ENCODE assay signal across 19 cellular contexts in genomic region chr10:78254013-78254412, GRCh38.
A peak's percentile ranks its signal among the peaks of the same experiment; 100 is the strongest.
DNase-seq lines count a peak whose midpoint lies in the region; ATAC-seq and TF ChIP-seq lines count a peak whose summit lies in the region.
"Had no signal": no experiment of that assay in that cellular context is flagged by ENCODE, and none has a peak within 500 bp of the region (broad histone marks: within the 10 kb centered on the region; RNA-seq: fewer than 3 reads in every experiment).

No MANE protein-coding gene starts in this region.

- H3K27me3 ChIP-seq in MG63, result no peaks in the 10 kb centered on the region
- no peaks in the 10 kb centered on the region for H3K27me3 ChIP-seq in trophoblast cell (ENCODE audit: insufficient read depth, low read length)

- no peaks in the 10 kb centered on the region for H3K79me2 ChIP-seq in trophoblast cell (ENCODE audit: control insufficient read depth, insufficient read depth, low read length, poor library complexity)

- H3K27ac Mint-ChIP-seq in activated naive CD4-positive, alpha-beta T cell treated with anti-CD3 and anti-CD28 coated beads for 36 hours, result no peak overlapping the region
- H3K27ac Mint-ChIP-seq: CD8-positive, alpha-beta T cell; H9; IgD-negative memory B cell had no signal

- H4K8ac ChIP-seq in trophoblast cell (ENCODE audit: low read depth, low read length), result no peak overlapping the region

- H3K9me3 Mint-ChIP-seq in activated naive CD4-positive, alpha-beta T cell treated with anti-CD3 and anti-CD28 coated beads for 36 hours, result no peaks in the 10 kb centered on the region
- H3K9me3 Mint-ChIP-seq: CD8-positive, alpha-beta T cell; H9 had no signal

- no peak overlapping the region for H3K4me3 ChIP-seq in MG63
- H3K4me3 ChIP-seq in choroid plexus epithelial cell (ENCODE audit: low read depth, low read length), result no peak overlapping the region
- no peak overlapping the region for H3K4me3 ChIP-seq in trophoblast cell (ENCODE audit: low read depth, low read length)
- H3K4me3 ChIP-seq: GM23248 had no signal

- no peak overlapping the region for H2AK5ac ChIP-seq in trophoblast cell (ENCODE audit: low read length)

- intact Hi-C loops in activated naive CD4-positive, alpha-beta T cell treated with anti-CD3 and anti-CD28 coated beads for 36 hours (cut with micrococcal nuclease), result no loop called here
- intact Hi-C loops in left colon (cut with DNase I, micrococcal nuclease), result no loop called here

- DNase-seq in EH (ENCODE audit: low read depth) (peak; percentile 42), MG63 (peak; percentile 39), choroid plexus epithelial cell (ENCODE audit: low read depth) (peak; percentile 73), trophoblast cell (no peak), inferior parietal cortex (ENCODE audit: extremely low spot score) (no peak), left colon (no peak)
- no peak for DNase-seq in activated naive CD4-positive, alpha-beta T cell treated with anti-CD3 and anti-CD28 coated beads for 36 hours
- DNase-seq: ACHN; C1 segment of cervical spinal cord; CD8-positive, alpha-beta T cell; DND-41; GM23248; H9; Karpas-422; NCI-H1417; NCI-H187; NCI-H510A; NCI-H748 treated with DMSO at 0.1 percent for 48 hours had no signal

- H4K12ac ChIP-seq in trophoblast cell (ENCODE audit: low read depth, low read length), result no peak overlapping the region

- peaks cover 32% of the 10 kb centered on the region for H3K79me1 ChIP-seq in trophoblast cell (ENCODE audit: low read length)

- no peak overlapping the region for H2AFZ ChIP-seq in trophoblast cell (ENCODE audit: insufficient read depth, low read length, poor library complexity)
- H2AFZ ChIP-seq: GM23248 had no signal

- H3K4me1 ChIP-seq in trophoblast cell (ENCODE audit: control insufficient read depth in 1 of 2, insufficient read depth in 2 of 2, low read length in 2 of 2), result peaks cover 16 to 25% of the 10 kb centered on the region in 2 experiments

- no peak for ATAC-seq in left colon
- ATAC-seq: CD8-positive, alpha-beta T cell had no signal

- peak overlapping the region; percentile 16 for H2BK120ac ChIP-seq in trophoblast cell (ENCODE audit: insufficient read depth, low read length, poor library complexity)

- no peak for TF ChIP-seq CTCF in choroid plexus epithelial cell (conservative IDR thresholded peaks at IDR 0.05; ENCODE audit: low read depth, low read length)

- H3K9me3 ChIP-seq in MG63, result peaks cover 5% of the 10 kb centered on the region
- H3K9me3 ChIP-seq in trophoblast cell (ENCODE audit: insufficient read depth, low read depth, low read length), result no peaks in the 10 kb centered on the region

- no peak overlapping the region for H3K14ac ChIP-seq in trophoblast cell (ENCODE audit: low read length)

- no CpG with 5 or more reads among the region's 3 CpGs for WGBS in trophoblast cell (ENCODE audit: extremely low coverage, insufficient coverage, insufficient read length)

- H3K23ac ChIP-seq in trophoblast cell (ENCODE audit: low read length), result no peak overlapping the region

- no peak overlapping the region for H3K9ac ChIP-seq in trophoblast cell (ENCODE audit: low read length)

- peak overlapping the region; percentile 25 for H4K91ac ChIP-seq in trophoblast cell (ENCODE audit: low read depth, low read length)

- peaks cover 52% of the 10 kb centered on the region for H3K36me3 ChIP-seq in MG63
- no peaks in the 10 kb centered on the region for H3K36me3 ChIP-seq in trophoblast cell (ENCODE audit: control insufficient read depth in 1 of 2, insufficient read depth in 2 of 2, low read length in 2 of 2)

- no peaks in the 10 kb centered on the region for H3K4me1 Mint-ChIP-seq in activated naive CD4-positive, alpha-beta T cell treated with anti-CD3 and anti-CD28 coated beads for 36 hours (ENCODE audit: low read depth)

- no peak overlapping the region for H2BK5ac ChIP-seq in trophoblast cell (ENCODE audit: low read depth, low read length, poor library complexity)

- H3K4ac ChIP-seq in trophoblast cell (ENCODE audit: low read depth, low read length), result no peak overlapping the region

- CTCF ChIA-PET in activated naive CD4-positive, alpha-beta T cell treated with anti-CD3 and anti-CD28 coated beads for 36 hours (lab: Charles Lee), result no interaction called here

- H2BK12ac ChIP-seq in trophoblast cell (ENCODE audit: low read length), result peak overlapping the region; percentile 4

- H3K36me3 Mint-ChIP-seq in activated naive CD4-positive, alpha-beta T cell treated with anti-CD3 and anti-CD28 coated beads for 36 hours (ENCODE audit: low read depth), result no peaks in the 10 kb centered on the region
- H3K36me3 Mint-ChIP-seq: CD8-positive, alpha-beta T cell had no signal

- H3K4me3 Mint-ChIP-seq in activated naive CD4-positive, alpha-beta T cell treated with anti-CD3 and anti-CD28 coated beads for 36 hours, result no peak overlapping the region
- H3K4me3 Mint-ChIP-seq: CD8-positive, alpha-beta T cell; H9; IgD-negative memory B cell had no signal

- no peaks in the 10 kb centered on the region for H3K27me3 Mint-ChIP-seq in activated naive CD4-positive, alpha-beta T cell treated with anti-CD3 and anti-CD28 coated beads for 36 hours (ENCODE audit: low read depth)

- H3K4me2 ChIP-seq in trophoblast cell (ENCODE audit: low read length), result no peak overlapping the region

- H3K27ac ChIP-seq in trophoblast cell (ENCODE audit: low read depth, low read length), result no peak overlapping the region

- no peak overlapping the region for H3K18ac ChIP-seq in trophoblast cell (ENCODE audit: low read length)

Comparison
In these comparisons a context has a peak if more than half of its experiments do, and no peak if none do; other contexts are left out.
1. DNase-seq: peak in EH (single experiment), MG63 (single experiment) and choroid plexus epithelial cell (single experiment); none in trophoblast cell (0 of 2), activated naive CD4-positive, alpha-beta T cell treated with anti-CD3 and anti-CD28 coated beads for 36 hours (single experiment), inferior parietal cortex (single experiment) and left colon (0 of 2).